ENCODE assay signal across 17 cellular contexts in the genomic region with DNA sequence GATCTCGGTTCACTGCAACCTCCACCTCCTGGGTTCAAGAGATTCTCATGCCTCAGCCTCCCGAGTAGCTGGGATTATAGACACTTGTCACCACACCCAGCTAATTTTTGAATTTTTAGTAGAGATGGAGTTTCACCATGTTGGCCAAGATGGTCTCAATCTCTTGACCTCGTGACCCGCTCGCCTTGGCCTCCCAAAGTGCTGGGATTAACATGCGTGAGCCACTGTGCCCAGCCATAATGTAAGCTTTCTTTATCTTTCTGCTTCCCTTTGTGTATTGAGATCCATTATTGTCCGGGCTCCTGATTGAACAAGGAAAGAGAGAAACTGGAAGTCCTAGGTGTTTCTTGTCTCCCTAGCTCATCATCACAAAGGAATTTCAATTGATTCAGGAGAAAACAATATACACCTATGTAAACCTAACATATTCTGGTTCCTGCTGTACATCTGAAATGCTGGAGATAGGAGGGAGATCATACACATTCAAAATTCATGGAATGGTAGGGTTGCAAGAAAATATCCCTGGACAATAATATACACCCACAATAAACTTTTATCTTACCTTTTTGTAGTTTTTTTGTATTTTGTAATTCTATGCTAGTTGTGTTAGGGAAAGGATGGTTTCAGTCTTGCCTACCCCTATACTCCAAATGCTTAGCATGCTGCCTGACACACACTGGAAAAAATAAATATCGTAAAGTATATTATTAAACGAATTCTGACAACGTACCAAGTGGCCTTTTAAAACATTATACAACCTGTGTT.
"Had no signal": no experiment of that assay in that cellular context is flagged by ENCODE, and none has a peak within 500 bp of the region (broad histone marks: within the 10 kb centered on the region; RNA-seq: fewer than 3 reads in every experiment).

No MANE protein-coding gene starts in this region.

- H3K4me1 ChIP-seq: gastrocnemius medialis, psoas muscle, testis, upper lobe of right lung, vagina had no signal

- H3K9me3 ChIP-seq: gastrocnemius medialis, neutrophil, psoas muscle, spleen, testis, tibial nerve, upper lobe of right lung, vagina had no signal

- H3K27me3 ChIP-seq: gastrocnemius medialis, neutrophil, spleen, testis, tibial nerve, upper lobe of right lung, vagina had no signal

- DNase-seq: gastrocnemius medialis; kidney; nephron progenitor cell; psoas muscle; spleen; stimulated activated CD4-positive, alpha-beta T cell treated with anti-CD3 and anti-CD28 coated beads, Interleukin-1b, Interleukin-23, amount 100 ng/mL, for 48 hours; stimulated activated CD4-positive, alpha-beta T cell treated with anti-CD3 and anti-CD28 coated beads, Interleukin-4, amount 100 ng/mL, for 24 hours; stimulated activated naive B cell treated with anti-CD40 and anti-IgM and Interleukin-4, amounts not matched to agents 10 μg/mL and 1 μg/mL and 100 μg/mL, for 72 hours; stimulated activated naive CD8-positive, alpha-beta T cell treated with anti-CD3 and anti-CD28 coated beads, Interleukin-15, amount 100 ng/mL, for 72 hours; upper lobe of right lung had no signal

- H3K4me3 ChIP-seq: gastrocnemius medialis, psoas muscle, spleen, testis, tibial nerve, upper lobe of right lung, vagina had no signal

- FAIRE-seq: colon had no signal

- H3K27ac ChIP-seq: gastrocnemius medialis, neutrophil, psoas muscle, testis, tibial nerve, upper lobe of right lung, vagina had no signal

- ATAC-seq: gastrocnemius medialis; naive thymus-derived CD4-positive, alpha-beta T cell; psoas muscle; sciatic nerve; stimulated activated naive B cell treated with anti-CD40 and anti-IgM and Interleukin-4, amounts not matched to agents 10 μg/mL and 1 μg/mL and 100 μg/mL, for 72 hours; stimulated activated naive CD8-positive, alpha-beta T cell treated with anti-CD3 and anti-CD28 coated beads, Interleukin-15, amount 100 ng/mL, for 72 hours had no signal

- H3K36me3 ChIP-seq: gastrocnemius medialis, neutrophil, spleen, tibial nerve, upper lobe of right lung, vagina had no signal
